Comparison of ENCODE assay signal across 31 cellular contexts in the genomic region with DNA sequence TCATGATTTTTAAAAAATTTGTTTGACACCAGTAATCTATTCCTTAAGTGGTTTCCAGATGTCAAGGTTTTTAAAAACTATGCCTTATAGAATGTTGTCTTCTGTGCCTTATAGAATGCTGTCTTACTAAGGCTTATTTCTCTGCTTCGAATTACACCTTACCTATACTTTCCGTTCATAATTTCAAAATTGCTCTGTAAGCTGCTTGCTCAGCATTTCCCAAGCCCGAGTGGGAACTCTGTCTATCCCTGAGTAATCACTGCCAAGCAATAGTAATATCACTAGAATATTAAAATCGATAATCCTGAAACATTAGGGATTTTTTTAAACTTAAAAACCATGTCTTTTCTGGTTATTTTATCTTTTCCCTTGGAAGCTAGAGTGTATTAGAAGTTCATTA.
"Had no signal": no experiment of that assay in that cellular context is flagged by ENCODE, and none has a peak within 500 bp of the region (broad histone marks: within the 10 kb centered on the region; RNA-seq: fewer than 3 reads in every experiment).

No MANE protein-coding gene starts in this region.

- H3K9me3 Mint-ChIP-seq: naive thymus-derived CD4-positive, alpha-beta T cell; natural killer cell; stimulated activated memory B cell treated with anti-CD40 and anti-IgM and Interleukin-4, amounts not matched to agents 10 μg/mL and 1 μg/mL and 100 μg/mL, for 72 hours; stimulated activated naive CD8-positive, alpha-beta T cell treated with anti-CD3 and anti-CD28 coated beads, Interleukin-15, amount 100 ng/mL, for 72 hours; type B pancreatic cell had no signal

- H3K4me1 ChIP-seq: pancreas, psoas muscle, spleen, testis, tibial artery, transverse colon, upper lobe of right lung, uterus had no signal

- H3K4me3 Mint-ChIP-seq: naive thymus-derived CD4-positive, alpha-beta T cell; natural killer cell; nephron; neural progenitor cell; stimulated activated memory B cell treated with anti-CD40 and anti-IgM and Interleukin-4, amounts not matched to agents 10 μg/mL and 1 μg/mL and 100 μg/mL, for 72 hours; stimulated activated naive CD8-positive, alpha-beta T cell treated with anti-CD3 and anti-CD28 coated beads, Interleukin-15, amount 100 ng/mL, for 72 hours; type B pancreatic cell had no signal

- H3K27ac Mint-ChIP-seq: naive thymus-derived CD4-positive, alpha-beta T cell; natural killer cell; neural progenitor cell; progenitor cell of endocrine pancreas; stimulated activated memory B cell treated with anti-CD40 and anti-IgM and Interleukin-4, amounts not matched to agents 10 μg/mL and 1 μg/mL and 100 μg/mL, for 72 hours; type B pancreatic cell had no signal

- FAIRE-seq: pancreas had no signal

- H3K36me3 Mint-ChIP-seq: naive thymus-derived CD4-positive, alpha-beta T cell; natural killer cell; neural progenitor cell; stimulated activated memory B cell treated with anti-CD40 and anti-IgM and Interleukin-4, amounts not matched to agents 10 μg/mL and 1 μg/mL and 100 μg/mL, for 72 hours; type B pancreatic cell had no signal

- DNase-seq: naive thymus-derived CD4-positive, alpha-beta T cell; natural killer cell; occipital lobe; pancreas; posterior cingulate gyrus; psoas muscle; right cardiac atrium; spleen; stimulated activated CD4-positive, alpha-beta T cell treated with anti-CD3 and anti-CD28 coated beads, Interleukin-12 subunit alpha, Interleukin-12 subunit beta, amount 100 ng/mL, for 4 hours; stimulated activated CD4-positive, alpha-beta T cell treated with anti-CD3 and anti-CD28 coated beads, Interleukin-1b, Interleukin-23, amount 100 ng/mL, for 48 hours; stimulated activated CD4-positive, alpha-beta T cell treated with anti-CD3 and anti-CD28 coated beads, Interleukin-4, amount 100 ng/mL, for 1 hour; stimulated activated CD4-positive, alpha-beta T cell treated with anti-CD3 and anti-CD28 coated beads, Interleukin-4, amount 100 ng/mL, for 4 hours; stimulated activated CD8-positive, alpha-beta memory T cell treated with anti-CD3 and anti-CD28 coated beads, Interleukin-4, amount 100 ng/mL, for 48 hours; stimulated activated naive CD4-positive, alpha-beta T cell; stimulated activated naive CD8-positive, alpha-beta T cell treated with anti-CD3 and anti-CD28 coated beads, Interleukin-15, amount 100 ng/mL, for 72 hours; stimulated activated naive CD8-positive, alpha-beta T cell treated with anti-CD3 and anti-CD28 coated beads, Interleukin-15, Interleukin-2, amounts not matched to agents 100 U/mL and 50 U/mL, for 24 hours; substantia nigra; testis; tibial artery; transverse colon; upper lobe of right lung; uterus had no signal

- H3K9me3 ChIP-seq: pancreas, psoas muscle, spleen, suprapubic skin, testis, tibial artery, transverse colon, upper lobe of right lung, uterus had no signal

- H3K4me3 ChIP-seq: neural progenitor cell, pancreas, psoas muscle, skin epidermis, smooth muscle cell, spleen, suprapubic skin, testis, tibial artery, transverse colon, upper lobe of right lung, uterus had no signal

- H3K4me1 Mint-ChIP-seq: naive thymus-derived CD4-positive, alpha-beta T cell; natural killer cell; stimulated activated memory B cell treated with anti-CD40 and anti-IgM and Interleukin-4, amounts not matched to agents 10 μg/mL and 1 μg/mL and 100 μg/mL, for 72 hours; stimulated activated naive CD8-positive, alpha-beta T cell treated with anti-CD3 and anti-CD28 coated beads, Interleukin-15, amount 100 ng/mL, for 72 hours had no signal

- H3K36me3 ChIP-seq: neural progenitor cell, pancreas, spleen, suprapubic skin, tibial artery, transverse colon, upper lobe of right lung, uterus had no signal

- ATAC-seq: naive thymus-derived CD4-positive, alpha-beta T cell; natural killer cell; pancreas; psoas muscle; right cardiac atrium; sciatic nerve; stimulated activated memory B cell treated with anti-CD40 and anti-IgM and Interleukin-4, amounts not matched to agents 10 μg/mL and 1 μg/mL and 100 μg/mL, for 72 hours; stimulated activated naive CD8-positive, alpha-beta T cell treated with anti-CD3 and anti-CD28 coated beads, Interleukin-15, amount 100 ng/mL, for 72 hours; stimulated activated naive CD8-positive, alpha-beta T cell treated with anti-CD3 and anti-CD28 coated beads, Interleukin-15, Interleukin-2, amounts not matched to agents 100 U/mL and 50 U/mL, for 24 hours; upper lobe of right lung had no signal

- H3K27me3 ChIP-seq: neural progenitor cell, pancreas, spleen, suprapubic skin, testis, tibial artery, transverse colon, upper lobe of right lung, uterus had no signal

- H3K4me2 ChIP-seq: neural progenitor cell, smooth muscle cell had no signal

- H3K27ac ChIP-seq: neural progenitor cell, pancreas, psoas muscle, skin epidermis, spleen, suprapubic skin, testis, tibial artery, transverse colon, upper lobe of right lung had no signal

- H3K27me3 Mint-ChIP-seq: progenitor cell of endocrine pancreas; stimulated activated memory B cell treated with anti-CD40 and anti-IgM and Interleukin-4, amounts not matched to agents 10 μg/mL and 1 μg/mL and 100 μg/mL, for 72 hours; stimulated activated naive CD8-positive, alpha-beta T cell treated with anti-CD3 and anti-CD28 coated beads, Interleukin-15, amount 100 ng/mL, for 72 hours; type B pancreatic cell had no signal
